ENCODE assay signal across 16 cellular contexts in the genomic region with DNA sequence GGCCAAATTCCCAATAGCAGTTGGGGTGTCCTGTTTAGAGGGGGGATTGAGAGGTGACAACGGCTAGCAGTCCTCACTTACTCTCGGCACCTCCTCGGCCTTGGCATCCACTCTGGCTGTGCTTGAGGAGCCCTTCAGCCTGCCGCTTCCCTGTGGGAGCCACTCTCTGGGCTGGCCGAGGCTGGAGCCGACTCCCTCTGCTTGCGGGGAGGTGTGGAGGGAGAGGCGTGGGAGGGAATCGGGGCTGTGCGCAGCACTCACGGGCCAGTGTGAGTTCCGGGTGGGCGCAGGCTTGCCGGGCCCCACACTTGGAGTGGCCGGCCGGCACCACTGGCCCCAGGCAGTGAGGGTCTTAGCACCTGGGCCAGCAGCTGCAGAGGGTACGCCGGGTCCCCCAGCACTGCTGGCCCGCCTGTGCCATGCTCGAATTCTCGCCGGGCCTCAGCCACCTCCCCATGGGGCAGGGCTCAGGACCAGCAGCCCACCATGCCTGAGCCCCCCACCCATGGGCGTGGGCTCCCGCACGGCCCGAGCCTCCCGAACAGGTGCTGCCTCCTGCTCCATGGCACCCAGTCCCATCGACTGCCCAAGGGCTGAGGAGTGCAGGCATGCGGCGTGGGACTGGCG.
DNase-seq lines count a peak whose midpoint lies in the region; ATAC-seq, FAIRE-seq and TF ChIP-seq lines count a peak whose summit lies in the region.
"Had no signal": no experiment of that assay in that cellular context is flagged by ENCODE, and none has a peak within 500 bp of the region (broad histone marks: within the 10 kb centered on the region; RNA-seq: fewer than 3 reads in every experiment).

No MANE protein-coding gene starts in this region.

- no peak overlapping the region for H3K27ac ChIP-seq in kidney (ENCODE audit: low read depth in 2 of 2, low read length in 2 of 2)
- H3K27ac ChIP-seq: 22Rv1, BLaER1, GM23248 had no signal

- no peak for ATAC-seq in GM19023 (IDR thresholded peaks at IDR 0.05; ENCODE audit: unreplicated experiment)
- ATAC-seq: CD8-positive, alpha-beta T cell; GM12878 had no signal

- TF ChIP-seq CTCF in kidney (IDR thresholded peaks at IDR 0.05; ENCODE audit: borderline replicate concordance, extremely low read depth, insufficient read depth), result no peak

- no peak for FAIRE-seq in kidney (lab: Jason Lieb, UNC)
- FAIRE-seq: GM12878, GM19239 had no signal

- DNase-seq in activated gamma-delta T cell (lab: John Stamatoyannopoulos, UW) (peak; percentile 11), activated gamma-delta T cell treated with Interleukin-2 at 50 U/mL for 16 hours (no peak), kidney (peak; percentile 69), posterior vena cava (ENCODE audit: low spot score) (peak; percentile 76), 8988T (no peak)
- DNase-seq in activated T-cell treated with anti-CD3 and anti-CD28 coated beads, Interleukin-2, amount 50 U/mL, for 1 hour, result no peak
- DNase-seq: Calu3; CD8-positive, alpha-beta T cell; DMS79 treated with DMSO at 0.1 percent for 48 hours; GM23248 had no signal

- H3K36me3 ChIP-seq in kidney (ENCODE audit: control insufficient read depth in 1 of 2, insufficient read depth in 2 of 2, low read length in 2 of 2), result no peaks in the 10 kb centered on the region
- H3K36me3 ChIP-seq: BLaER1, HAP-1 had no signal

- H3K4me1 ChIP-seq in kidney (ENCODE audit: control insufficient read depth in 1 of 2, insufficient read depth in 1 of 2, low read depth in 1 of 2, low read length in 2 of 2), result no peaks in the 10 kb centered on the region
- H3K4me1 ChIP-seq: BLaER1, HAP-1 had no signal

- intact Hi-C loops in kidney (cut with DNase I), result no loop called here
- intact Hi-C loops in posterior vena cava (cut with DNase I), result no loop called here

- H3K4me3 ChIP-seq in kidney (ENCODE audit: low read length in 2 of 2), result no peak overlapping the region
- H3K4me3 ChIP-seq: BLaER1, GM12878, GM23248, HAP-1 had no signal

- H3K9me3 ChIP-seq in kidney (ENCODE audit: control insufficient read depth in 1 of 2, low read length in 2 of 2), result no peaks in the 10 kb centered on the region
- H3K9me3 ChIP-seq: HAP-1 had no signal

- H3K9ac ChIP-seq in kidney (ENCODE audit: low read length in 2 of 2), result no peak overlapping the region
- H3K9ac ChIP-seq: BLaER1, GM23248 had no signal

Comparison
In these comparisons a context has a peak if more than half of its experiments do, and no peak if none do; other contexts are left out.
1. DNase-seq: peak in activated gamma-delta T cell (single experiment), kidney (single experiment) and posterior vena cava (single experiment); none in activated gamma-delta T cell treated with Interleukin-2 at 50 U/mL for 16 hours (single experiment), 8988T (single experiment) and activated T-cell treated with anti-CD3 and anti-CD28 coated beads, Interleukin-2, amount 50 U/mL, for 1 hour (single experiment).